ENCODE assay signal across 1 cellular context in the genomic region with DNA sequence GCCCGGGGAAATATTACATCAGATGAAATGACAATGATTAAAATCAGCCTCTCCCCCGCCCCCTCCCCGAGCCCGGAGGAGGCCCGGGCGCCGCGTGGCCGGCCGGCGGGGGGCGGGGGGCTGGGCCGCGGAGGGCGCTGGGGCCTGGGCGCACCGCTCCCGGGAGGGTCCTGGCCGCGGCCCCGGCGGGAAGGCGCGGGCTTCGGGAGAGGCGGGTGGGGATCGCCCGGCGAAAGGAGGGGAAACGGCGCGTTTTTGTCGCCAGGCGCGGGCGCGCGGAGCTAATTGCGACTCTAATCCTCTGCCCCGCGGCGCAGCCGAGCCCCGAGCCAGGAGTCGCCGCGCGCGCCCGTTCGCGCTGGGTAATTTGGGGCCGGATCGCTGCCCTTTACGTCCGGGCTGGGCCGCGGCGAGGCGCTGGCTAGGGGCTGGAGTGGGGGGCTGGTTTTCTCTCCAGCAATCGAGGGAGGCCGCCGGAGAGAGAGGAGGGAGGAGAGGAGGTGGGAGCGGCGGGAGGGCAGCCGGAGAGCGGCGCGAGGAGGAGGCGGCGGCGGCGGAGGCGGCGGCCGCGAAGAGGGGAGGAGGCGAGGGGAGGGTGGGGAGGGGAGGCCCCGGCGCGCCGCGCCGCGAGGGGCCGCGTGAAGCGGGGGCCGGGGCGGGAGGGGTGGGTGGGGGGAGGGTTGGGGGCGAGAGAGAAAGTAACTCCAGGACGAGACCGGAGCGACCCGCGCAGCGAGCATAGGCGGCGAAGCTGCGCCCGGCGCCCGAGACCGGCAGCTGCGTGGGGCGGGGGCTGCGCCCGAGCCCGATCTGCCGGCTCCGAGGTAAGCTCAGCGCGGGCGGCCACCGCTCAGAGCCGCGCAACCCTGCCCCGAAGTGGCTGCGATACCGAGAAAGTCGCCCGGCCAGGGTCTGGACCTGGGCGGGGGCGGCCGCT.
TF ChIP-seq lines count a peak whose summit lies in the region.

Gene KCTD15, plus strand, starts transcription at position 707 of the 937 bp plus-strand sequence. CDS start 3,585 bp downstream, outside the sequence.

TF ChIP-seq in WTC11, 78 proteins besides CTCF, POLR2A, EP300 and RAD21 (continued from another document):
- TF ChIP-seq ZNF425 (CRISPR knock-in tag; conservative IDR thresholded peaks at IDR 0.05) (no peak), ZNF281 (CRISPR knock-in tag; IDR thresholded peaks at IDR 0.05) (no peak), TEAD4 (CRISPR knock-in tag; IDR thresholded peaks at IDR 0.05) (no peak), HMGA2 (CRISPR knock-in tag; IDR thresholded peaks at IDR 0.05) (no peak)
- TF ChIP-seq, protein P1, sequence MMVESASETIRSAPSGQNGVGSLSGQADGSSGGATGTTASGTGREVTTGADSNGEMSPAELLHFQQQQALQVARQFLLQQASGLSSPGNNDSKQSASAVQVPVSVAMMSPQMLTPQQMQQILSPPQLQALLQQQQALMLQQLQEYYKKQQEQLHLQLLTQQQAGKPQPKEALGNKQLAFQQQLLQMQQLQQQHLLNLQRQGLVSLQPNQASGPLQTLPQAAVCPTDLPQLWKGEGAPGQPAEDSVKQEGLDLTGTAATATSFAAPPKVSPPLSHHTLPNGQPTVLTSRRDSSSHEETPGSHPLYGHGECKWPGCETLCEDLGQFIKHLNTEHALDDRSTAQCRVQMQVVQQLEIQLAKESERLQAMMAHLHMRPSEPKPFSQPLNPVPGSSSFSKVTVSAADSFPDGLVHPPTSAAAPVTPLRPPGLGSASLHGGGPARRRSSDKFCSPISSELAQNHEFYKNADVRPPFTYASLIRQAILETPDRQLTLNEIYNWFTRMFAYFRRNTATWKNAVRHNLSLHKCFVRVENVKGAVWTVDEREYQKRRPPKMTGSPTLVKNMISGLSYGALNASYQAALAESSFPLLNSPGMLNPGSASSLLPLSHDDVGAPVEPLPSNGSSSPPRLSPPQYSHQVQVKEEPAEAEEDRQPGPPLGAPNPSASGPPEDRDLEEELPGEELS (CRISPR knock-in tag; IDR thresholded peaks at IDR 0.05): peak; percentile 40; the same call in 1 of the 2 replicates
- TF ChIP-seq, protein P2, sequence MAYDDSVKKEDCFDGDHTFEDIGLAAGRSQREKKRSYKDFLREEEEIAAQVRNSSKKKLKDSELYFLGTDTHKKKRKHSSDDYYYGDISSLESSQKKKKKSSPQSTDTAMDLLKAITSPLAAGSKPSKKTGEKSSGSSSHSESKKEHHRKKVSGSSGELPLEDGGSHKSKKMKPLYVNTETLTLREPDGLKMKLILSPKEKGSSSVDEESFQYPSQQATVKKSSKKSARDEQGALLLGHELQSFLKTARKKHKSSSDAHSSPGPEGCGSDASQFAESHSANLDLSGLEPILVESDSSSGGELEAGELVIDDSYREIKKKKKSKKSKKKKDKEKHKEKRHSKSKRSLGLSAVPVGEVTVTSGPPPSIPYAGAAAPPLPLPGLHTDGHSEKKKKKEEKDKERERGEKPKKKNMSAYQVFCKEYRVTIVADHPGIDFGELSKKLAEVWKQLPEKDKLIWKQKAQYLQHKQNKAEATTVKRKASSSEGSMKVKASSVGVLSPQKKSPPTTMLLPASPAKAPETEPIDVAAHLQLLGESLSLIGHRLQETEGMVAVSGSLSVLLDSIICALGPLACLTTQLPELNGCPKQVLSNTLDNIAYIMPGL (CRISPR knock-in tag; IDR thresholded peaks at IDR 0.05): 0 out of 2 replicates have a peak, but pooled peaks have one; percentile 34
